ENCODE assay signal across 13 cellular contexts in genomic region chr9:113468716-113469448, GRCh38. TPM values are rescaled to one million over a fixed set of nuclear protein-coding genes. Genes with fewer than 3 reads are reported as not detected.
A peak's percentile ranks its signal among the peaks of the same experiment; 100 is the strongest.
DNase-seq lines count a peak whose midpoint lies in the region; ATAC-seq lines count a peak whose summit lies in the region.
"Had no signal": no experiment of that assay in that cellular context is flagged by ENCODE, and none has a peak within 500 bp of the region (broad histone marks: within the 10 kb centered on the region; RNA-seq: fewer than 3 reads in every experiment).

No MANE protein-coding gene starts in this region.

- no peaks in the 10 kb centered on the region for H3K36me3 ChIP-seq in neuron (ENCODE audit: insufficient read depth, low read length)
- H3K36me3 ChIP-seq in aorta (ENCODE audit: control insufficient read depth in 1 of 2, insufficient read depth in 2 of 2, low read length in 1 of 2), result no peaks in the 10 kb centered on the region
- H3K36me3 ChIP-seq: breast epithelium had no signal

- H3K27ac ChIP-seq in aorta (ENCODE audit: low read depth in 1 of 2, low read length in 2 of 2), result peak overlapping the region; percentile 6 to 88
- H3K27ac ChIP-seq: breast epithelium had no signal

- DNase-seq in NCI-H748 (lab: John Stamatoyannopoulos, UW; ENCODE audit: unreplicated experiment), result peak; percentile 14
- DNase-seq in NCI-H748 treated with DMSO at 0.1 percent for 48 hours (lab: John Stamatoyannopoulos, UW), result no peak
- peak; percentile 61 for DNase-seq in globus pallidus (ENCODE audit: low spot score)
- no peak for DNase-seq in aorta
- DNase-seq in NCI-H1417 treated with DMSO at 0.1 percent for 48 hours (lab: John Stamatoyannopoulos, UW), result no peak
- no peak for DNase-seq in CD1c-positive myeloid dendritic cell (ENCODE audit: extremely low spot score)
- no peak for DNase-seq in activated CD4-positive, alpha-beta T cell treated with anti-CD3 and anti-CD28 coated beads for 4 hours
- DNase-seq: activated CD4-positive, alpha-beta T cell treated with anti-CD3 and anti-CD28 coated beads, Interleukin-2, amount 50 U/mL, for 48 hours; activated effector memory CD4-positive, alpha-beta T cell treated with anti-CD3 and anti-CD28 coated beads, Interleukin-2, amount 50 U/mL, for 16 hours; COR-L47; Kasumi-1 had no signal

- H3K9me3 ChIP-seq in neuron (ENCODE audit: low read length) (no peaks in the 10 kb centered on the region), aorta (ENCODE audit: control insufficient read depth, low read length) (no peaks in the 10 kb centered on the region)
- H3K9me3 ChIP-seq: breast epithelium had no signal

- peak overlapping the region; percentile 13 for H2AFZ ChIP-seq in neuron (ENCODE audit: low read depth, low read length)

- H3K27me3 ChIP-seq in neuron (ENCODE audit: insufficient read depth, low read length) (no peaks in the 10 kb centered on the region), aorta (ENCODE audit: control insufficient read depth in 1 of 2, insufficient read depth in 2 of 2, low read length in 1 of 2) (no peaks in the 10 kb centered on the region)

- H3K4me1 ChIP-seq in neuron (ENCODE audit: insufficient read depth, low read length) (peaks cover 7% of the 10 kb centered on the region), aorta (ENCODE audit: control insufficient read depth in 1 of 2, insufficient read depth in 2 of 2, low read length in 2 of 2) (peaks cover 0 to 8% of the 10 kb centered on the region in 2 donors)
- H3K4me1 ChIP-seq: breast epithelium had no signal

- peak; percentile 66 for ATAC-seq in aorta (ENCODE audit: low FRiP score)

- H3K4me3 ChIP-seq in neuron (ENCODE audit: low read length) (no peak overlapping the region), aorta (ENCODE audit: low read length in 2 of 2) (no peak overlapping the region)
- H3K4me3 ChIP-seq: breast epithelium had no signal

- intact Hi-C loops in aorta (cut with DNase I), result no loop called here

- 12 to 18% methylated on average over 6 of the region's 6 CpGs for WGBS in aorta, 2 donors

RNA-seq across cellular contexts. Expression of gene RGS3, which starts 5.4 kb away (rescaled TPM):
- total RNA-seq in aorta, result 100 to 1,000 TPM; 157 to 161 TPM
- polyA plus RNA-seq in aorta, result 100 to 1,000 TPM in 1 of 2 donors, 10 to 100 TPM in 1; 74.3 to 142 TPM

RNA-seq across cellular contexts. Expression of gene C9orf43, which starts 58.3 kb away (rescaled TPM):
- under 1 TPM in 1 of 2 donors, not detected in 1; 0.18 TPM for total RNA-seq in aorta
- not detected for polyA plus RNA-seq in aorta

RNA-seq across cellular contexts. Expression of gene POLE3, which starts 58.4 kb away (rescaled TPM):
- 10 to 100 TPM; 23.1 to 25.2 TPM for total RNA-seq in aorta
- 10 to 100 TPM; 26.1 to 35.2 TPM for polyA plus RNA-seq in aorta

Comparison
In these comparisons a context has a peak if more than half of its experiments do, and no peak if none do; other contexts are left out.
1. DNase-seq: peak in NCI-H748 (single experiment) and globus pallidus (single experiment); none in NCI-H748 treated with DMSO at 0.1 percent for 48 hours (single experiment), aorta (0 of 2), NCI-H1417 treated with DMSO at 0.1 percent for 48 hours (single experiment), CD1c-positive myeloid dendritic cell (single experiment) and activated CD4-positive, alpha-beta T cell treated with anti-CD3 and anti-CD28 coated beads for 4 hours (0 of 2).